33 cellular contexts compared by ENCODE assay signal in the genomic region with DNA sequence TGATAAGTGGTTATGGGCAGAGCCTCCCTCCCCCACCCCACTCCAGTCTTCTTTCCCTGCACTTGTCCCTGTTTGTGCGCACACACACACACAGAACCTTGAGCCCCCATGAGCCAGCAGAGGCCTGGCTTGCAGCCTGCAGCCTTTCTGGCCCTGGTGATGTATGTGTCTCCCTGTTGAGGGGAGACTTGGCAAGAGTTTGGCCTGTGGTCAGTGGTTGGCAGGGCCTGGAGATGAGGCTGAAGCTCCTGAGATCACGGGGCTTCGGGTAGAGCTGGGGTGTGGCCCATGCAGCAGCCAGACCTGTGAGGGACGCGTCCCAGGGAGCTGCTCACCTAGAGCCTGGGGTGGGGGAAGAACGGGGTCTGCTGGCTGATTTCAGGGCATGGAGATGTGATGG. TPM values are rescaled to one million over a fixed set of nuclear protein-coding genes. Genes with fewer than 3 reads are reported as not detected.
DNase-seq lines count a peak whose midpoint lies in the region; ATAC-seq and TF ChIP-seq lines count a peak whose summit lies in the region.
"Had no signal": no experiment of that assay in that cellular context is flagged by ENCODE, and none has a peak within 500 bp of the region (broad histone marks: within the 10 kb centered on the region; RNA-seq: fewer than 3 reads in every experiment).

No MANE protein-coding gene starts in this region.

- intact Hi-C loops in esophagus squamous epithelium (cut with DNase I) = no loop called here

- H3K36me3 ChIP-seq in ACC112 (ENCODE audit: insufficient read depth, low read length) = no peaks in the 10 kb centered on the region
- no peaks in the 10 kb centered on the region for H3K36me3 ChIP-seq in GM23248 (ENCODE audit: low read depth)
- no peaks in the 10 kb centered on the region for H3K36me3 ChIP-seq in esophagus squamous epithelium
- H3K36me3 ChIP-seq: cardiac muscle cell, colonic mucosa, HAP-1, Peyer's patch, SJCRH30, transverse colon had no signal

- DNase-seq in GM23248 (peak; percentile 45), foreskin fibroblast (peak in 1 of 2 donors; percentile 18), esophagus squamous epithelium (lab: John Stamatoyannopoulos, UW) (no peak), SHP77 (lab: John Stamatoyannopoulos, UW) (no peak), NCI-H1417 (lab: John Stamatoyannopoulos, UW) (no peak)
- DNase-seq: activated CD4-positive, CD25-positive, alpha-beta regulatory T cell; activated naive CD4-positive, alpha-beta T cell treated with Interleukin-2 at 50 U/mL for 16 hours; activated T-cell treated with anti-CD3 and anti-CD28 coated beads, Interleukin-2, amount 50 U/mL, for 72 hours; amniotic stem cell; C1 segment of cervical spinal cord; colonic mucosa; COR-L47; effector memory CD8-positive, alpha-beta T cell; erythroblast; GDM1; hypothalamus; MM.1S; NCI-H146; NCI-H2171 treated with DMSO at 0.1 percent for 48 hours; NCI-H524; NK-92 treated with Interleukin-12 subunit alpha and Interleukin-12 subunit beta, amount 100 ng/mL, for 24 hours; nucleus accumbens; Peyer's patch; SJCRH30; T-cell; transverse colon had no signal

- 0 out of 2 replicates have a peak, but pooled peaks cover 5% of the 10 kb centered on the region for H3F3A ChIP-seq in GM23248 (ENCODE audit: insufficient read depth)

- H3K4me2 ChIP-seq in GM23248 (ENCODE audit: unreplicated experiment) = no peak overlapping the region

- no peaks in the 10 kb centered on the region for H3K9me3 ChIP-seq in GM23248 (ENCODE audit: low read depth)
- H3K9me3 ChIP-seq in esophagus squamous epithelium = no peaks in the 10 kb centered on the region
- H3K9me3 ChIP-seq: colonic mucosa, HAP-1, Peyer's patch, SJCRH30, transverse colon had no signal

- no peak for TF ChIP-seq CTCF in foreskin fibroblast (IDR thresholded peaks at IDR 0.05; ENCODE audit: low read depth, low read length)
- no peak for TF ChIP-seq CTCF in esophagus squamous epithelium (IDR thresholded peaks at IDR 0.05)

- H4K20me1 ChIP-seq in GM23248 (ENCODE audit: insufficient read depth) = no peaks in the 10 kb centered on the region

- no peaks in the 10 kb centered on the region for H3K9me2 ChIP-seq in GM23248 (ENCODE audit: insufficient read depth)

- H3K9ac ChIP-seq in GM23248 = 0 out of 2 replicates have a peak overlapping the region, but pooled peaks have one; percentile 14

- in situ Hi-C loops in GM23248 (cut with MboI) = no loop called here

- peaks cover 18% of the 10 kb centered on the region for H3K4me1 ChIP-seq in ACC112 (ENCODE audit: control insufficient read depth, insufficient read depth, low read length, unreplicated experiment)
- H3K4me1 ChIP-seq in GM23248 (ENCODE audit: insufficient read depth) = peaks cover 5% of the 10 kb centered on the region
- H3K4me1 ChIP-seq in esophagus squamous epithelium = peaks cover 0 to 18% (median 0%) of the 10 kb centered on the region in 3 donors
- H3K4me1 ChIP-seq: colonic mucosa, Peyer's patch, transverse colon had no signal

- H2AFZ ChIP-seq in ACC112 (ENCODE audit: low read length, unreplicated experiment) = no peak overlapping the region
- no peak overlapping the region for H2AFZ ChIP-seq in GM23248

- H3K27me3 ChIP-seq in ACC112 (ENCODE audit: insufficient read depth, low read length) (no peaks in the 10 kb centered on the region), GM23248 (replicated peaks; ENCODE audit: insufficient read depth) (no peaks in the 10 kb centered on the region), esophagus squamous epithelium (no peaks in the 10 kb centered on the region)
- H3K27me3 ChIP-seq: cardiac muscle cell, colonic mucosa, Peyer's patch, SJCRH30, transverse colon had no signal

- H3K4me3 ChIP-seq in ACC112 (ENCODE audit: low read depth, low read length) (peak overlapping the region; percentile 86), GM23248 (peak overlapping the region; percentile 32), foreskin fibroblast (ENCODE audit: low read depth in 1 of 2, low read length in 2 of 2) (peak overlapping the region; percentile 5 to 75), esophagus squamous epithelium (no peak overlapping the region)
- H3K4me3 ChIP-seq: cardiac muscle cell, colonic mucosa, K562, Peyer's patch, SJCRH30, transverse colon had no signal

- no peak for ATAC-seq in GM18907 (IDR thresholded peaks at IDR 0.05; ENCODE audit: unreplicated experiment)
- ATAC-seq: activated T-cell treated with anti-CD3 and anti-CD28 coated beads, Interleukin-2, amount 50 U/mL, for 72 hours; effector memory CD8-positive, alpha-beta T cell; K562; T-cell had no signal

- WGBS in GM23248 (ENCODE audit: low coverage in 1 of 2, low lambda C conversion rate in 2 of 2, missing lambda C conversion rate in 2 of 2), 2 experiments = 21 to 49% methylated on average over 5 to 6 of the region's 6 CpGs
- 80 to 90% methylated on average over 1 to 2 of the region's 6 CpGs for WGBS in esophagus squamous epithelium, 2 donors

- TF ChIP-seq POLR2A in esophagus squamous epithelium (IDR thresholded peaks at IDR 0.05) = no peak

- H3K27ac ChIP-seq in ACC112 (ENCODE audit: low read depth, low read length) (no peak overlapping the region), GM23248 (no peak overlapping the region), angular gyrus (ENCODE audit: low read depth, low read length) (peak overlapping the region; percentile 26), esophagus squamous epithelium (no peak overlapping the region)
- H3K27ac ChIP-seq: cardiac muscle cell, colonic mucosa, Peyer's patch, SJCRH30, transverse colon had no signal

- H3K79me2 ChIP-seq in ACC112 (ENCODE audit: control insufficient read depth, insufficient read depth, low read length, unreplicated experiment) (peaks cover 65% of the 10 kb centered on the region), GM23248 (ENCODE audit: insufficient read depth) (peaks cover 66% of the 10 kb centered on the region)

RNA-seq across cellular contexts. Expression of gene GPR173, which starts 2.3 kb away (rescaled TPM):
- 0.86 and 2.7 TPM in 2 replicates for total RNA-seq in GM23248 (2014; rRNA removed; shearing (Covaris generic))
- 0.09 and 0.24 TPM in 2 replicates for polyA plus RNA-seq in GM23248 (2016; fragmentation: Nextera tagmentation; extraction: Ambion mirVana)
- total RNA-seq in esophagus squamous epithelium = under 1 TPM in 3 of 4 donors, not detected in 1; 0.09 to 0.57 (median 0.18) TPM
- total RNA-seq: HT-29, K562 had no signal

RNA-seq across cellular contexts. Expression of gene TSPYL2, which starts 31.3 kb away (rescaled TPM):
- total RNA-seq in GM23248 (2014; rRNA removed; shearing (Covaris generic)) = 14.3 and 14.9 TPM in 2 replicates
- 14.9 and 16.2 TPM in 2 replicates for polyA plus RNA-seq in GM23248 (2016; fragmentation: Nextera tagmentation; extraction: Ambion mirVana)
- 10 to 100 TPM in 1 of 4 donors, 1 to 10 TPM in 3; 4.4 to 40.1 (median 5.3) TPM for total RNA-seq in esophagus squamous epithelium

RNA-seq across cellular contexts. Expression of gene KANTR, which starts 43.1 kb away (rescaled TPM):
- 1.3 and 2.1 TPM in 2 replicates for total RNA-seq in GM23248 (2014; rRNA removed; shearing (Covaris generic))
- 0.79 and 1.1 TPM in 2 replicates for polyA plus RNA-seq in GM23248 (2016; fragmentation: Nextera tagmentation; extraction: Ambion mirVana)
- 10 to 100 TPM in 1 of 4 donors, 1 to 10 TPM in 3; 3.5 to 15.6 (median 5.3) TPM for total RNA-seq in esophagus squamous epithelium

Comparison
In these comparisons a context has a peak if more than half of its experiments do, and no peak if none do; other contexts are left out.
1. H3K4me3 ChIP-seq: peak in ACC112 (single experiment), GM23248 (single experiment) and foreskin fibroblast (2 of 2); none in esophagus squamous epithelium (0 of 4).